In genomic region chr17:76446449-76447231, GRCh38 we compare ENCODE assay signal across 1 cellular context.
TF ChIP-seq lines count a peak whose summit lies in the region.

No MANE protein-coding gene starts in this region.

TF ChIP-seq in SK-N-SH treated with all-trans-retinoic acid at 6 μM for 48 hours, 23 proteins besides CTCF, POLR2A, EP300 and RAD21 (continued from another document):
- TF ChIP-seq CSRNP3 (CRISPR knock-in tag; IDR thresholded peaks at IDR 0.05) (no peak), ZFP3 (CRISPR knock-in tag; IDR thresholded peaks at IDR 0.05) (no peak), SNAI2 (CRISPR knock-in tag; IDR thresholded peaks at IDR 0.05) (no peak), ZC3H10 (CRISPR knock-in tag; IDR thresholded peaks at IDR 0.05) (no peak), BACH2 (CRISPR knock-in tag; IDR thresholded peaks at IDR 0.05; ENCODE audit: borderline replicate concordance) (no peak)
